ENCODE assay signal across 21 cellular contexts in the genomic region with DNA sequence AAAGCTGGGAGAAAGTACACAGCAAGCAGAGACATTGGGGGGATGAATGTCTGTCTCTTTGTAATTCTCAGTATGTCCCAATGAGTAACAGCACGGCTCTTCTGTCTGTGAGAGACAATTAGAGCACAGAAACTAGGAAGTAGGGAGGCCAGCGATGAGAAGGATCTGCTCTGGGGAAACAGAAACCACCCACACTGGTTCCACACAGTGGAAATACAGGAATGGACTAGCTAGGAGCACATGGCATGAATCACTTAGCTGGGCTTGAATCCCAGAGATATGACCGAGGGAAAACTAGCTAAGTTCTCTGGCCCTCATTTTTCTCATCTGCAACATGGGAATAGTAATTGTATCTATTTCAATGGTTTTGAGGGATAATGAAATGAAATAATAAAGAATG.
A peak's percentile ranks its signal among the peaks of the same experiment; 100 is the strongest.
DNase-seq lines count a peak whose midpoint lies in the region; ATAC-seq and TF ChIP-seq lines count a peak whose summit lies in the region.
"Had no signal": no experiment of that assay in that cellular context is flagged by ENCODE, and none has a peak within 500 bp of the region (broad histone marks: within the 10 kb centered on the region; RNA-seq: fewer than 3 reads in every experiment).

No MANE protein-coding gene starts in this region.

- in situ Hi-C loops in KBM-7 (cut with MboI; ENCODE audit: low pct_unique_long_range_greater_than_20kb, low sequenced_read_pairs), result no loop called here

- H3K27ac ChIP-seq in right atrium auricular region (peak overlapping the region in 1 of 2 donors; percentile 16), right cardiac atrium (ENCODE audit: low read length) (no peak overlapping the region)
- H3K27ac ChIP-seq: ascending aorta, coronary artery, gastrocnemius medialis, psoas muscle had no signal

- ATAC-seq in Right ventricle myocardium superior (ENCODE audit: poor library complexity) (peak; percentile 73), right cardiac atrium (peak; percentile 87 to 90), GM21367 (IDR thresholded peaks at IDR 0.05; ENCODE audit: unreplicated experiment) (no peak)
- ATAC-seq: activated T-cell treated with anti-CD3 and anti-CD28 coated beads, Interleukin-2, amount 50 U/mL, for 72 hours; gastrocnemius medialis; psoas muscle had no signal

- H3K9me3 ChIP-seq in right atrium auricular region (no peaks in the 10 kb centered on the region), right cardiac atrium (ENCODE audit: control insufficient read depth, low read length) (no peaks in the 10 kb centered on the region)
- H3K9me3 ChIP-seq: ascending aorta, gastrocnemius medialis, psoas muscle had no signal

- no peaks in the 10 kb centered on the region for H3K27me3 ChIP-seq in right atrium auricular region
- H3K27me3 ChIP-seq in right cardiac atrium (ENCODE audit: control insufficient read depth, insufficient read depth), result no peaks in the 10 kb centered on the region
- H3K27me3 ChIP-seq: ascending aorta, gastrocnemius medialis had no signal

- no peaks in the 10 kb centered on the region for H3K4me1 ChIP-seq in right atrium auricular region
- no peaks in the 10 kb centered on the region for H3K4me1 ChIP-seq in right cardiac atrium (ENCODE audit: control insufficient read depth, insufficient read depth, low read length)
- H3K4me1 ChIP-seq: ascending aorta, gastrocnemius medialis, psoas muscle had no signal

- H3K4me3 ChIP-seq in right atrium auricular region (no peak overlapping the region), choroid plexus epithelial cell (ENCODE audit: low read depth, low read length) (no peak overlapping the region), right cardiac atrium (ENCODE audit: low read length) (no peak overlapping the region)
- H3K4me3 ChIP-seq: ascending aorta, coronary artery, gastrocnemius medialis, psoas muscle had no signal

- TF ChIP-seq CTCF in right atrium auricular region (IDR thresholded peaks at IDR 0.05) (no peak), choroid plexus epithelial cell (conservative IDR thresholded peaks at IDR 0.05; ENCODE audit: low read depth, low read length) (no peak)

- WGBS in right cardiac atrium, result 29% methylated on average over 3 of the region's 3 CpGs

- intact Hi-C loops in Right ventricle myocardium superior (cut with DNase I) (no loop called here), right cardiac atrium (cut with DNase I) (no loop called here)

- no peak for DNase-seq in Right ventricle myocardium superior
- no peak for DNase-seq in right atrium auricular region (ENCODE audit: low spot score)
- peak; percentile 15 for DNase-seq in choroid plexus epithelial cell (ENCODE audit: low read depth)
- peak in 1 of 3 donors; percentile 27 for DNase-seq in right cardiac atrium
- DNase-seq in germinal center (ENCODE audit: low spot score), result no peak
- DNase-seq in HUDEP-2 (lab: John Stamatoyannopoulos, UW; ENCODE audit: unreplicated experiment in 76 of 76), result no peak
- DNase-seq in KBM-7, result no peak
- DNase-seq: activated CD4-positive, CD25-positive, alpha-beta regulatory T cell treated with anti-CD3 and anti-CD28 coated beads, Interleukin-2, amount 50 U/mL, for 72 hours; activated CD8-positive, alpha-beta memory T cell treated with anti-CD3 and anti-CD28 coated beads for 24 hours; activated naive CD4-positive, alpha-beta T cell treated with anti-CD3 and anti-CD28 coated beads, Interleukin-2, amount 50 U/mL, for 16 hours; activated T-cell treated with anti-CD3 and anti-CD28 coated beads, Interleukin-2, amount 50 U/mL, for 72 hours; gastrocnemius medialis; NCI-H1105; NCI-H2081 treated with DMSO at 0.1 percent for 48 hours; NCI-H510A; psoas muscle; RPMI8226; T1000 had no signal

- H3K36me3 ChIP-seq in right atrium auricular region, result no peaks in the 10 kb centered on the region
- H3K36me3 ChIP-seq: ascending aorta, gastrocnemius medialis had no signal
